1 cellular context compared by ENCODE assay signal in genomic region chr5:93875693-93876092, GRCh38.
TF ChIP-seq lines count a peak whose summit lies in the region.

No MANE protein-coding gene starts in this region.

TF ChIP-seq in HCT116, 20 proteins besides CTCF, POLR2A, EP300 and RAD21 (continued from another document):
- TF ChIP-seq TCF7L2 (IDR thresholded peaks at IDR 0.05; ENCODE audit: borderline replicate concordance, extremely low read depth, insufficient read depth, insufficient read length) (no peak), JUND (IDR thresholded peaks at IDR 0.05) (no peak), CEBPB (IDR thresholded peaks at IDR 0.05; ENCODE audit: low read depth) (no peak), SP1 (IDR thresholded peaks at IDR 0.05; ENCODE audit: low read depth) (no peak), POLR2AphosphoS5 (IDR thresholded peaks at IDR 0.05; ENCODE audit: low read depth, low read length) (no peak), CBX3 (IDR thresholded peaks at IDR 0.05; ENCODE audit: low read depth) (no peak)
